ENCODE assay signal across 1 cellular context in genomic region chr2:46847185-46847710, GRCh38.
TF ChIP-seq lines count a peak whose summit lies in the region.

No MANE protein-coding gene starts in this region.

TF ChIP-seq in SK-N-SH, 30 proteins besides CTCF, POLR2A, EP300 and RAD21 (continued from another document):
- TF ChIP-seq NFIC (IDR thresholded peaks at IDR 0.05; ENCODE audit: borderline replicate concordance) = peak; percentile 100
- peak; percentile 100 for TF ChIP-seq TCF12 (IDR thresholded peaks at IDR 0.05)
- peak; percentile 98 for TF ChIP-seq FOXM1 (IDR thresholded peaks at IDR 0.05; ENCODE audit: low read depth)
- TF ChIP-seq, protein P1, sequence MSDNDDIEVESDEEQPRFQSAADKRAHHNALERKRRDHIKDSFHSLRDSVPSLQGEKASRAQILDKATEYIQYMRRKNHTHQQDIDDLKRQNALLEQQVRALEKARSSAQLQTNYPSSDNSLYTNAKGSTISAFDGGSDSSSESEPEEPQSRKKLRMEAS (IDR thresholded peaks at IDR 0.05; ENCODE audit: low read depth) = peak; percentile 94
- TF ChIP-seq MEF2A (IDR thresholded peaks at IDR 0.05; ENCODE audit: borderline replicate concordance, low read depth) = peak; percentile 87; the same call in 1 of the 2 replicates
- peak; percentile 89 for TF ChIP-seq FOXJ3 (CRISPR knock-in tag; IDR thresholded peaks at IDR 0.05)
- no peak for TF ChIP-seq GABPA (IDR thresholded peaks at IDR 0.05; ENCODE audit: low read depth)
- TF ChIP-seq USF1 (IDR thresholded peaks at IDR 0.05; ENCODE audit: borderline replicate concordance, low read depth) = 0 out of 2 replicates have a peak, but pooled peaks have one; percentile 57
- TF ChIP-seq CHD2 (IDR thresholded peaks at IDR 0.05; ENCODE audit: low read length, partially characterized antibody) = peak; percentile 97
- peak; percentile 95; the same call in 1 of the 2 replicates for TF ChIP-seq JUND (IDR thresholded peaks at IDR 0.05)
- TF ChIP-seq EZH2phosphoT487 (IDR thresholded peaks at IDR 0.05; ENCODE audit: borderline replicate concordance, low read depth) = no peak
- peak; percentile 98 for TF ChIP-seq POLR2AphosphoS5 (IDR thresholded peaks at IDR 0.05; ENCODE audit: low read depth, low read length)
- peak; percentile 97 for TF ChIP-seq TEAD4 (IDR thresholded peaks at IDR 0.05; ENCODE audit: borderline replicate concordance, insufficient read depth)
